ENCODE assay signal across 14 cellular contexts in genomic region chr2:191311627-191312026, GRCh38.
DNase-seq lines count a peak whose midpoint lies in the region; ATAC-seq and TF ChIP-seq lines count a peak whose summit lies in the region.
"Had no signal": no experiment of that assay in that cellular context is flagged by ENCODE, and none has a peak within 500 bp of the region (broad histone marks: within the 10 kb centered on the region; RNA-seq: fewer than 3 reads in every experiment).

No MANE protein-coding gene starts in this region.

- no peaks in the 10 kb centered on the region for H3K36me3 ChIP-seq in left lung

- no peak overlapping the region for H3K4me3 Mint-ChIP-seq in activated T-helper 2 cell treated with anti-CD3 and anti-CD28 coated beads, Interferon-gamma antibody, Interleukin-2, Interleukin-4, amounts not matched to agents 10 μg/mL and 5 μg/mL and 100 μg/mL, durations not matched to agents 14 hours and 24 hours and 36 hours (ENCODE audit: low read depth)
- H3K4me3 Mint-ChIP-seq: CD4-positive, CD25-positive, alpha-beta regulatory T cell; memory B cell had no signal

- H3K4me1 ChIP-seq in left lung: peaks cover 4 to 6% of the 10 kb centered on the region in 2 donors

- H3K9me3 ChIP-seq in left lung: no peaks in the 10 kb centered on the region

- H3K27ac Mint-ChIP-seq in activated T-helper 2 cell treated with anti-CD3 and anti-CD28 coated beads, Interferon-gamma antibody, Interleukin-2, Interleukin-4, amounts not matched to agents 10 μg/mL and 5 μg/mL and 100 μg/mL, durations not matched to agents 14 hours and 24 hours and 36 hours: no peak overlapping the region
- H3K27ac Mint-ChIP-seq: CD4-positive, CD25-positive, alpha-beta regulatory T cell; memory B cell had no signal

- H3K36me3 Mint-ChIP-seq in activated T-helper 2 cell treated with anti-CD3 and anti-CD28 coated beads, Interferon-gamma antibody, Interleukin-2, Interleukin-4, amounts not matched to agents 10 μg/mL and 5 μg/mL and 100 μg/mL, durations not matched to agents 14 hours and 24 hours and 36 hours (ENCODE audit: low read depth): no peaks in the 10 kb centered on the region
- H3K36me3 Mint-ChIP-seq: CD4-positive, CD25-positive, alpha-beta regulatory T cell; memory B cell had no signal

- peak; percentile 82 for ATAC-seq in left lung
- ATAC-seq in GM21360 (IDR thresholded peaks at IDR 0.05; ENCODE audit: unreplicated experiment): no peak
- ATAC-seq: right cardiac atrium had no signal

- H3K4me3 ChIP-seq in cardiac fibroblast (replicated peaks in 1 of 2; ENCODE audit: low read depth in 2 of 2, low read length in 2 of 2) (no peak overlapping the region), left lung (no peak overlapping the region)

- no peak for TF ChIP-seq EP300 in Ishikawa (IDR thresholded peaks at IDR 0.05; ENCODE audit: borderline replicate concordance)

- intact Hi-C loops in left lung (cut with DNase I) (no loop called here), posterior vena cava (cut with DNase I) (loop anchor here in 1 of 2 donors (2.0 kb wide), 1 partner anchor 77 kb away; no protein-coding TSS in a partner anchor)
- intact Hi-C loops in activated T-helper 2 cell treated with anti-CD3 and anti-CD28 coated beads, Interferon-gamma antibody, Interleukin-2, Interleukin-4, amounts not matched to agents 10 μg/mL and 5 μg/mL and 100 μg/mL, durations not matched to agents 14 hours and 24 hours and 36 hours (cut with micrococcal nuclease): no loop called here

- TF ChIP-seq CTCF in cardiac fibroblast (IDR thresholded peaks at IDR 0.05; ENCODE audit: low read depth, low read length) (no peak), left lung (IDR thresholded peaks at IDR 0.05) (no peak)

- H3K27me3 ChIP-seq in left lung: no peaks in the 10 kb centered on the region

- peak overlapping the region in 1 of 2 donors; percentile 9 for H3K27ac ChIP-seq in left lung

- no peaks in the 10 kb centered on the region for H3K9me3 Mint-ChIP-seq in activated T-helper 2 cell treated with anti-CD3 and anti-CD28 coated beads, Interferon-gamma antibody, Interleukin-2, Interleukin-4, amounts not matched to agents 10 μg/mL and 5 μg/mL and 100 μg/mL, durations not matched to agents 14 hours and 24 hours and 36 hours
- H3K9me3 Mint-ChIP-seq: CD4-positive, CD25-positive, alpha-beta regulatory T cell; memory B cell had no signal

- DNase-seq in AML-193 (lab: John Stamatoyannopoulos, UW) (peak; percentile 18 to 31), cardiac fibroblast (ENCODE audit: low read depth in 2 of 2) (peak; percentile 57 to 90), left lung (no peak), Ammon's horn (ENCODE audit: low spot score) (no peak), posterior vena cava (ENCODE audit: low spot score) (no peak)
- no peak for DNase-seq in activated T-helper 2 cell treated with anti-CD3 and anti-CD28 coated beads, Interferon-gamma antibody, Interleukin-2, Interleukin-4, amounts not matched to agents 10 μg/mL and 5 μg/mL and 100 μg/mL, durations not matched to agents 14 hours and 24 hours and 36 hours (ENCODE audit: low spot score)
- DNase-seq: activated naive CD4-positive, alpha-beta T cell; CD4-positive, CD25-positive, alpha-beta regulatory T cell; NCI-H1436 treated with DMSO at 0.1 percent for 48 hours; right cardiac atrium; stimulated activated CD8-positive, alpha-beta memory T cell treated with anti-CD3 and anti-CD28 coated beads, Interleukin-4, amount 100 ng/mL, for 48 hours had no signal

- no peaks in the 10 kb centered on the region for H3K4me1 Mint-ChIP-seq in activated T-helper 2 cell treated with anti-CD3 and anti-CD28 coated beads, Interferon-gamma antibody, Interleukin-2, Interleukin-4, amounts not matched to agents 10 μg/mL and 5 μg/mL and 100 μg/mL, durations not matched to agents 14 hours and 24 hours and 36 hours (ENCODE audit: low read depth)
- H3K4me1 Mint-ChIP-seq: CD4-positive, CD25-positive, alpha-beta regulatory T cell had no signal

- no peak for TF ChIP-seq RAD21 in Ishikawa (IDR thresholded peaks at IDR 0.05; ENCODE audit: low read depth)

- H3K27me3 Mint-ChIP-seq in activated T-helper 2 cell treated with anti-CD3 and anti-CD28 coated beads, Interferon-gamma antibody, Interleukin-2, Interleukin-4, amounts not matched to agents 10 μg/mL and 5 μg/mL and 100 μg/mL, durations not matched to agents 14 hours and 24 hours and 36 hours (ENCODE audit: low read depth): peaks cover 1% of the 10 kb centered on the region
- H3K27me3 Mint-ChIP-seq: memory B cell had no signal

TF ChIP-seq in Ishikawa, 13 proteins besides CTCF, POLR2A, EP300 and RAD21:
- no peak for TF ChIP-seq REST (IDR thresholded peaks at IDR 0.05; ENCODE audit: low read depth)
- TF ChIP-seq TEAD4 (IDR thresholded peaks at IDR 0.05): peak; percentile 41; the same call in 1 of the 2 replicates
- 0 out of 2 replicates have a peak, but pooled peaks have one; percentile 20 for TF ChIP-seq MAX (IDR thresholded peaks at IDR 0.05)
- no peak for TF ChIP-seq YY1 (IDR thresholded peaks at IDR 0.05; ENCODE audit: low read depth)
- no peak for TF ChIP-seq CREB1 (IDR thresholded peaks at IDR 0.05; ENCODE audit: low read depth)
- no peak for TF ChIP-seq USF1 (IDR thresholded peaks at IDR 0.05)
- TF ChIP-seq CEBPB (IDR thresholded peaks at IDR 0.05): no peak
- TF ChIP-seq TAF1 (IDR thresholded peaks at IDR 0.05; ENCODE audit: low read depth): no peak
- TF ChIP-seq EGR1 (IDR thresholded peaks at IDR 0.05): no peak
- TF ChIP-seq ZBTB7A (IDR thresholded peaks at IDR 0.05; ENCODE audit: low read depth): no peak
- TF ChIP-seq NFIC (IDR thresholded peaks at IDR 0.05): no peak
- TF ChIP-seq FOXM1 (IDR thresholded peaks at IDR 0.05; ENCODE audit: borderline replicate concordance, low read depth): no peak

Comparison
In these comparisons a context has a peak if more than half of its experiments do, and no peak if none do; other contexts are left out.
1. DNase-seq: peak in AML-193 (2 of 2) and cardiac fibroblast (2 of 2); none in left lung (0 of 2), Ammon's horn (single experiment), posterior vena cava (single experiment) and activated T-helper 2 cell treated with anti-CD3 and anti-CD28 coated beads, Interferon-gamma antibody, Interleukin-2, Interleukin-4, amounts not matched to agents 10 μg/mL and 5 μg/mL and 100 μg/mL, durations not matched to agents 14 hours and 24 hours and 36 hours (single experiment).